ENCODE assay signal across 8 cellular contexts in the genomic region with DNA sequence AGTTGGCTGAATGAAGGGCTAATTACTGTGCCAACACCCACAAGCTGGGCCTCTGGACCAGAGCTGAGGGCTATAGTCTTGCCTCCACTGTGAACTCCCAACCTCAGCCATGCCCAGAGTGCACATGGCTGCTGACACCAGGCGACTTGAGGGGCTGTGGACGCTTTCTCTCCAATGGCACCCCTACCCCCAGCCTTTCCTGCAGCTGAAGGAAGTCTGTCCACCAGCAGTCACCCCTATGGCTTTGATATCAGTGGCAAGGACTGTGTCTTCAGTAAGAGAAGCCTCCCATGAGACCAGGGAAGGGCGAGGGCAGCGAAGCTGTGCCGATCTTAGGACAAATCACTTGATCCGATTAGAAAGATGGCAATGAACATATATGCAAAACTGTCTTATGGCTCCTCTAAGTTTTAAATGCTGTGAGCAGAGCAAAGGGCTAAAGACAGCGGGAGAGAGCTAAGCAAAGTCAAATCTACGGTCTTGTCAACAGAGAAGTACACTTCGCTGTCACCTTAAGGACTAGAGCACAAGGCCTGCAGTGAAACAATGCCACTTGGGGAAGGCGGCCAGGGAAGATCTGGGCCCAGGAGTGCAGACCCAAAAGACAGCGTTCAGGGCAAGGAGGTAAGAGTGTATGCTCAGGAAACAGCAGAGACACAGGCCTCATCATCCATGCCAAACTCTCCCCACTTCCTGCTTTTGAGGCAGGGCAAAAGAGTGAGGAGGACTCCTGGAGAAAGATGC. TPM values are rescaled to one million over a fixed set of nuclear protein-coding genes. Genes with fewer than 3 reads are reported as not detected.
DNase-seq lines count a peak whose midpoint lies in the region; ATAC-seq and TF ChIP-seq lines count a peak whose summit lies in the region.

No MANE protein-coding gene starts in this region.

- H3K27ac ChIP-seq in right atrium auricular region (peak overlapping the region in 1 of 2 donors; percentile 93), lower lobe of right lung (no peak overlapping the region)

- peak overlapping the region; percentile 95 for H3K27ac Mint-ChIP-seq in activated T-helper 17 cell treated with anti-CD3 and anti-CD28 coated beads, Interleukin-2, amount 50 U/mL, for 72 hours

- intact Hi-C loops in left cardiac atrium (cut with DNase I), result no loop called here
- intact Hi-C loops in lower lobe of right lung (cut with DNase I), result no loop called here

- TF ChIP-seq CTCF in right atrium auricular region (IDR thresholded peaks at IDR 0.05) (no peak), lower lobe of right lung (IDR thresholded peaks at IDR 0.05) (no peak)

- no peak for ATAC-seq in left cardiac atrium
- ATAC-seq in activated T-helper 17 cell treated with anti-CD3 and anti-CD28 coated beads, Interleukin-2, amount 50 U/mL, for 72 hours (replicated peaks), result no peak
- no peak for ATAC-seq in lower lobe of right lung
- no peak for ATAC-seq in GM18502 (IDR thresholded peaks at IDR 0.05; ENCODE audit: poor library complexity, unreplicated experiment)

- DNase-seq in right atrium auricular region (ENCODE audit: low spot score) (peak; percentile 38), left cardiac atrium (no peak), lower lobe of right lung (no peak), NCI-H2081 (lab: John Stamatoyannopoulos, UW) (no peak), MV-4-11 (lab: John Stamatoyannopoulos, UW) (no peak)
- no peak for DNase-seq in effector CD4-positive, alpha-beta T cell

- H3K27me3 ChIP-seq in right atrium auricular region (no peaks in the 10 kb centered on the region), lower lobe of right lung (ENCODE audit: low read depth) (no peaks in the 10 kb centered on the region)

- no peaks in the 10 kb centered on the region for H3K9me3 Mint-ChIP-seq in activated T-helper 17 cell treated with anti-CD3 and anti-CD28 coated beads, Interleukin-2, amount 50 U/mL, for 72 hours

- H3K36me3 Mint-ChIP-seq in activated T-helper 17 cell treated with anti-CD3 and anti-CD28 coated beads, Interleukin-2, amount 50 U/mL, for 72 hours (ENCODE audit: low read depth), result peaks cover 62% of the 10 kb centered on the region

- H3K36me3 ChIP-seq in right atrium auricular region, result peaks cover 39% of the 10 kb centered on the region
- peaks cover 44% of the 10 kb centered on the region for H3K36me3 ChIP-seq in lower lobe of right lung

- no peaks in the 10 kb centered on the region for H3K9me3 ChIP-seq in right atrium auricular region
- no peaks in the 10 kb centered on the region for H3K9me3 ChIP-seq in lower lobe of right lung

- H3K4me3 ChIP-seq in right atrium auricular region, result peak overlapping the region; percentile 98 to 99
- H3K4me3 ChIP-seq in lower lobe of right lung, result peak overlapping the region; percentile 93

- peak overlapping the region; percentile 92 for H3K4me3 Mint-ChIP-seq in activated T-helper 17 cell treated with anti-CD3 and anti-CD28 coated beads, Interleukin-2, amount 50 U/mL, for 72 hours

- H3K4me1 Mint-ChIP-seq in activated T-helper 17 cell treated with anti-CD3 and anti-CD28 coated beads, Interleukin-2, amount 50 U/mL, for 72 hours, result peaks cover 21% of the 10 kb centered on the region

- peaks cover 0 to 31% of the 10 kb centered on the region in 2 donors for H3K4me1 ChIP-seq in right atrium auricular region
- H3K4me1 ChIP-seq in lower lobe of right lung, result peaks cover 21% of the 10 kb centered on the region

- H3K27me3 Mint-ChIP-seq in activated T-helper 17 cell treated with anti-CD3 and anti-CD28 coated beads, Interleukin-2, amount 50 U/mL, for 72 hours, result no peaks in the 10 kb centered on the region

RNA-seq across cellular contexts. Expression of a gene that starts 1.6 kb away (rescaled TPM):
- total RNA-seq in right atrium auricular region, result 10 to 100 TPM; 26.7 to 38.0 TPM
- total RNA-seq in left cardiac atrium, result 10 to 100 TPM; 54.8 to 60.4 TPM
- 10 to 100 TPM; 27.2 to 66.9 TPM for total RNA-seq in activated T-helper 17 cell treated with anti-CD3 and anti-CD28 coated beads, Interleukin-2, amount 50 U/mL, for 72 hours
- 71.3 TPM for total RNA-seq in lower lobe of right lung

RNA-seq across cellular contexts. Expression of a gene that starts 14.7 kb away (rescaled TPM):
- total RNA-seq in right atrium auricular region (1 to 10 TPM in 1 of 2 donors, under 1 TPM in 1; 0.78 to 1.7 TPM), left cardiac atrium (1 to 10 TPM; 1.8 to 2.3 TPM), lower lobe of right lung (1.1 TPM)
- under 1 TPM in 1 of 2 donors, not detected in 1; 0.56 TPM for total RNA-seq in activated T-helper 17 cell treated with anti-CD3 and anti-CD28 coated beads, Interleukin-2, amount 50 U/mL, for 72 hours

RNA-seq across cellular contexts. Expression of a gene that starts 57.4 kb away (rescaled TPM):
- total RNA-seq in right atrium auricular region, result not detected
- under 1 TPM; 0.85 to 0.89 TPM for total RNA-seq in left cardiac atrium
- total RNA-seq in activated T-helper 17 cell treated with anti-CD3 and anti-CD28 coated beads, Interleukin-2, amount 50 U/mL, for 72 hours, result not detected
- total RNA-seq in lower lobe of right lung, result 2.2 TPM
